13 cellular contexts compared by ENCODE assay signal in the genomic region with DNA sequence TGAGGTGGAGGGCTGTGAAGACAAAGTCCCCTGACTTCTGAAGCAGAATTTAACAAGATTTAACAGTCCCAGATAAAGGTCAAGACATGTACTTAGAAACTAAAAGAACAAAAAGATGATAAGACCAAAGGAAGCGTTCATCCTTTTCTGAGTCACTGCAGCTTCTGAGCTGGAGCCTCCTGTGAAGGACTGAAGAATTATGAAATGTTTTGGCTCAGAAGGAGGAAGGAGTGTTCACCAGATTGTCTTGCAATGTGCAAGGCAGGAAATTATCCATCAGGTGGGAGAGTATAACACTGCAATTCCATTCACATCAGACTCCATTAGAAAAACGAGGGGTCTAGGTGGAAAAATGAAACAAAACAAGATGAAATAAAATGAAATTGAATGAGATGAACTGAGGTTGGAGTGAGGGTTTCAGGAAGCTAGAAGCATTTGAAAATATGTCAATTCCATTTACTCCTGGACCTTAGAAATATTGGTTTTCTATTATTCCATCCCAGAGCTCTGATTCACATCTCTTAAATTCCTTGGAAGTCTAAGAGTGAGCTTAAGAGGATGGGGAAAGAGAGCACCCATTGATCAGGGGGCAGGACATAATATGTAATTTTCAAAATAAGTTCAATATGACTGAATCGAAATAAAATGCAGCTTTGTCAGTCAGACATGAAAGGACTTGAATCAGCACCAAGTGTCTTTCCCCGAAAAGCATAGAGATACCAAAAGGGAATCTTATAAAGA.
DNase-seq lines count a peak whose midpoint lies in the region; ATAC-seq and TF ChIP-seq lines count a peak whose summit lies in the region.
"Had no signal": no experiment of that assay in that cellular context is flagged by ENCODE, and none has a peak within 500 bp of the region (broad histone marks: within the 10 kb centered on the region; RNA-seq: fewer than 3 reads in every experiment).

No MANE protein-coding gene starts in this region.

- no peaks in the 10 kb centered on the region for H3K27me3 ChIP-seq in brain microvascular endothelial cell (replicated peaks)

- in situ Hi-C loops in brain microvascular endothelial cell (cut with HindIII; ENCODE audit: low pct_ligation_motif_present, low sequenced_read_pairs) = no loop called here

- H3K36me3 Mint-ChIP-seq in activated naive CD4-positive, alpha-beta T cell treated with anti-CD3 and anti-CD28 coated beads, Interleukin-2, amount 10 ng/mL, durations not matched to agents 7 days and 5 days = no peaks in the 10 kb centered on the region
- H3K36me3 Mint-ChIP-seq in osteocyte (ENCODE audit: unreplicated experiment) = no peaks in the 10 kb centered on the region
- no peaks in the 10 kb centered on the region for H3K36me3 Mint-ChIP-seq in activated CD8-positive, alpha-beta T cell treated with anti-CD3 and anti-CD28 coated beads, Interleukin-2, amount 10 ng/mL, durations not matched to agents 7 days and 5 days (ENCODE audit: low read depth)
- H3K36me3 Mint-ChIP-seq: CD4-positive, CD25-positive, alpha-beta regulatory T cell; type B pancreatic cell had no signal

- CTCF ChIA-PET in activated naive CD4-positive, alpha-beta T cell treated with anti-CD3 and anti-CD28 coated beads, Interleukin-2, amount 10 ng/mL, durations not matched to agents 7 days and 5 days (lab: Charles Lee) = no interaction called here
- CTCF ChIA-PET in activated CD8-positive, alpha-beta T cell treated with anti-CD3 and anti-CD28 coated beads, Interleukin-2, amount 10 ng/mL, durations not matched to agents 7 days and 5 days (lab: Charles Lee) = interaction anchor here (0.9 kb wide), 1 partner anchor 9 kb away, joined by 3 read pairs; no protein-coding TSS in a partner anchor

- no peak overlapping the region for H3K27ac Mint-ChIP-seq in activated naive CD4-positive, alpha-beta T cell treated with anti-CD3 and anti-CD28 coated beads, Interleukin-2, amount 10 ng/mL, durations not matched to agents 7 days and 5 days
- no peak overlapping the region for H3K27ac Mint-ChIP-seq in osteocyte (ENCODE audit: unreplicated experiment)
- no peak overlapping the region for H3K27ac Mint-ChIP-seq in activated CD8-positive, alpha-beta T cell treated with anti-CD3 and anti-CD28 coated beads, Interleukin-2, amount 10 ng/mL, durations not matched to agents 7 days and 5 days
- H3K27ac Mint-ChIP-seq: activated CD4-positive, alpha-beta T cell treated with anti-CD3 and anti-CD28 coated beads, Interleukin-2, amount 10 ng/mL, durations not matched to agents 7 days and 5 days; CD4-positive, CD25-positive, alpha-beta regulatory T cell; type B pancreatic cell had no signal

- no peaks in the 10 kb centered on the region for H3K4me1 Mint-ChIP-seq in activated naive CD4-positive, alpha-beta T cell treated with anti-CD3 and anti-CD28 coated beads, Interleukin-2, amount 10 ng/mL, durations not matched to agents 7 days and 5 days
- peaks cover 31% of the 10 kb centered on the region for H3K4me1 Mint-ChIP-seq in osteocyte (ENCODE audit: unreplicated experiment)
- no peaks in the 10 kb centered on the region for H3K4me1 Mint-ChIP-seq in activated CD8-positive, alpha-beta T cell treated with anti-CD3 and anti-CD28 coated beads, Interleukin-2, amount 10 ng/mL, durations not matched to agents 7 days and 5 days (ENCODE audit: low read depth)
- H3K4me1 Mint-ChIP-seq: activated CD4-positive, alpha-beta T cell treated with anti-CD3 and anti-CD28 coated beads, Interleukin-2, amount 10 ng/mL, durations not matched to agents 7 days and 5 days; CD4-positive, CD25-positive, alpha-beta regulatory T cell had no signal

- H3K4me3 ChIP-seq in AG09309 (ENCODE audit: control insufficient read depth, low read depth, low read length) (no peak overlapping the region), brain microvascular endothelial cell (ENCODE audit: low read depth, low read length) (no peak overlapping the region)

- peak overlapping the region; percentile 3 for H3K27ac ChIP-seq in brain microvascular endothelial cell

- no peaks in the 10 kb centered on the region for H3K27me3 Mint-ChIP-seq in activated naive CD4-positive, alpha-beta T cell treated with anti-CD3 and anti-CD28 coated beads, Interleukin-2, amount 10 ng/mL, durations not matched to agents 7 days and 5 days
- no peaks in the 10 kb centered on the region for H3K27me3 Mint-ChIP-seq in osteocyte (ENCODE audit: unreplicated experiment)
- no peaks in the 10 kb centered on the region for H3K27me3 Mint-ChIP-seq in activated CD8-positive, alpha-beta T cell treated with anti-CD3 and anti-CD28 coated beads, Interleukin-2, amount 10 ng/mL, durations not matched to agents 7 days and 5 days (ENCODE audit: low read depth)

- peak; percentile 63 for DNase-seq in AG09309 (ENCODE audit: low read depth)
- peak; percentile 55 for DNase-seq in LHCN-M2 (ENCODE audit: low read depth)
- peak; percentile 67 for DNase-seq in brain microvascular endothelial cell
- DNase-seq in inferior parietal cortex (ENCODE audit: extremely low spot score) = peak; percentile 12
- DNase-seq in activated naive CD4-positive, alpha-beta T cell treated with anti-CD3 and anti-CD28 coated beads, Interleukin-2, amount 10 ng/mL, durations not matched to agents 7 days and 5 days = no peak
- DNase-seq in DMS153 (lab: John Stamatoyannopoulos, UW) = no peak
- DNase-seq in osteocyte (ENCODE audit: extremely low spot score, unreplicated experiment) = no peak
- no peak for DNase-seq in activated CD8-positive, alpha-beta T cell treated with anti-CD3 and anti-CD28 coated beads, Interleukin-2, amount 10 ng/mL, durations not matched to agents 7 days and 5 days
- DNase-seq: activated CD4-positive, alpha-beta T cell treated with anti-CD3 and anti-CD28 coated beads, Interleukin-2, amount 10 ng/mL, durations not matched to agents 7 days and 5 days; CD4-positive, CD25-positive, alpha-beta regulatory T cell; NCI-H524; SW 1271 had no signal

- ATAC-seq in activated CD8-positive, alpha-beta T cell treated with anti-CD3 and anti-CD28 coated beads, Interleukin-2, amount 10 ng/mL, durations not matched to agents 7 days and 5 days = no peak

- H3K4me3 Mint-ChIP-seq in activated naive CD4-positive, alpha-beta T cell treated with anti-CD3 and anti-CD28 coated beads, Interleukin-2, amount 10 ng/mL, durations not matched to agents 7 days and 5 days = no peak overlapping the region
- H3K4me3 Mint-ChIP-seq in osteocyte (ENCODE audit: unreplicated experiment) = no peak overlapping the region
- no peak overlapping the region for H3K4me3 Mint-ChIP-seq in activated CD8-positive, alpha-beta T cell treated with anti-CD3 and anti-CD28 coated beads, Interleukin-2, amount 10 ng/mL, durations not matched to agents 7 days and 5 days
- H3K4me3 Mint-ChIP-seq: activated CD4-positive, alpha-beta T cell treated with anti-CD3 and anti-CD28 coated beads, Interleukin-2, amount 10 ng/mL, durations not matched to agents 7 days and 5 days; CD4-positive, CD25-positive, alpha-beta regulatory T cell; type B pancreatic cell had no signal

- no peak for TF ChIP-seq CTCF in AG09309 (IDR thresholded peaks at IDR 0.05; ENCODE audit: control insufficient read depth, insufficient read depth, low read depth, low read length, missing control alignments)
- no peak for TF ChIP-seq CTCF in brain microvascular endothelial cell (IDR thresholded peaks at IDR 0.05; ENCODE audit: low read depth, low read length, missing control alignments)
- no peak for TF ChIP-seq CTCF in osteocyte (IDR thresholded peaks at IDR 0.05)

- no peaks in the 10 kb centered on the region for H3K9me3 Mint-ChIP-seq in activated naive CD4-positive, alpha-beta T cell treated with anti-CD3 and anti-CD28 coated beads, Interleukin-2, amount 10 ng/mL, durations not matched to agents 7 days and 5 days
- no peaks in the 10 kb centered on the region for H3K9me3 Mint-ChIP-seq in osteocyte (ENCODE audit: unreplicated experiment)
- no peaks in the 10 kb centered on the region for H3K9me3 Mint-ChIP-seq in activated CD8-positive, alpha-beta T cell treated with anti-CD3 and anti-CD28 coated beads, Interleukin-2, amount 10 ng/mL, durations not matched to agents 7 days and 5 days (ENCODE audit: insufficient read depth)
- H3K9me3 Mint-ChIP-seq: activated CD4-positive, alpha-beta T cell treated with anti-CD3 and anti-CD28 coated beads, Interleukin-2, amount 10 ng/mL, durations not matched to agents 7 days and 5 days had no signal

- POLR2A ChIA-PET in activated CD8-positive, alpha-beta T cell treated with anti-CD3 and anti-CD28 coated beads, Interleukin-2, amount 10 ng/mL, durations not matched to agents 7 days and 5 days (lab: Charles Lee) = no interaction called here

- no peaks in the 10 kb centered on the region for H3K36me3 ChIP-seq in brain microvascular endothelial cell (replicated peaks)

Comparison
In these comparisons a context has a peak if more than half of its experiments do, and no peak if none do; other contexts are left out.
1. DNase-seq: peak in AG09309 (single experiment), LHCN-M2 (single experiment), brain microvascular endothelial cell (single experiment) and inferior parietal cortex (single experiment); none in activated naive CD4-positive, alpha-beta T cell treated with anti-CD3 and anti-CD28 coated beads, Interleukin-2, amount 10 ng/mL, durations not matched to agents 7 days and 5 days (single experiment), DMS153 (single experiment), osteocyte (single experiment) and activated CD8-positive, alpha-beta T cell treated with anti-CD3 and anti-CD28 coated beads, Interleukin-2, amount 10 ng/mL, durations not matched to agents 7 days and 5 days (single experiment).